ENCODE assay signal across 8 cellular contexts in genomic region chr1:220089650-220090556, GRCh38. TPM values are rescaled to one million over a fixed set of nuclear protein-coding genes. Genes with fewer than 3 reads are reported as not detected.
A peak's percentile ranks its signal among the peaks of the same experiment; 100 is the strongest.
DNase-seq lines count a peak whose midpoint lies in the region; ATAC-seq, FAIRE-seq and TF ChIP-seq lines count a peak whose summit lies in the region.

Gene BPNT1 (minus strand): TSS chr1:220089788. CDS start chr1:220079846, 9,942 bp downstream.

- H3K4me1 Mint-ChIP-seq in astrocyte (ENCODE audit: low read depth, unreplicated experiment): no peaks in the 10 kb centered on the region

- ATAC-seq in GM18505 (IDR thresholded peaks at IDR 0.05; ENCODE audit: unreplicated experiment): peak; percentile 56
- peak; percentile 53 for ATAC-seq in HG02973 (IDR thresholded peaks at IDR 0.05; ENCODE audit: unreplicated experiment)

- no peaks in the 10 kb centered on the region for H3K36me3 Mint-ChIP-seq in astrocyte (ENCODE audit: low read depth, unreplicated experiment)

- H3K27me3 Mint-ChIP-seq in astrocyte (ENCODE audit: low read depth, unreplicated experiment): no peaks in the 10 kb centered on the region

- H3K4me2 ChIP-seq in astrocyte (ENCODE audit: low read length): peak within 1 kb of the TSS; percentile 90

- H3K27ac Mint-ChIP-seq in astrocyte (ENCODE audit: unreplicated experiment): peak within 1 kb of the TSS; percentile 28

- peaks cover 5% of the 10 kb centered on the region for H3K4me1 ChIP-seq in astrocyte (ENCODE audit: insufficient read depth, low read length)

- H3K4me3 ChIP-seq in astrocyte (ENCODE audit: insufficient read depth, low read depth, low read length): peak within 1 kb of the TSS; percentile 94

- TF ChIP-seq CTCF in astrocyte (IDR thresholded peaks at IDR 0.05; ENCODE audit: insufficient read depth, low read depth, low read length): no peak

- no peaks in the 10 kb centered on the region for H4K20me1 ChIP-seq in astrocyte (ENCODE audit: insufficient read depth, low read length)

- H3K4me3 Mint-ChIP-seq in astrocyte (ENCODE audit: unreplicated experiment): peak within 1 kb of the TSS; percentile 94

- no peaks in the 10 kb centered on the region for H3K9me3 Mint-ChIP-seq in astrocyte (ENCODE audit: unreplicated experiment)

- TF ChIP-seq POLR2A in GM18505 (IDR thresholded peaks at IDR 0.05; ENCODE audit: borderline replicate concordance, extremely low read depth, insufficient read depth, insufficient read length): peak; percentile 92

- H3K9ac ChIP-seq in astrocyte (ENCODE audit: low read length): peak within 1 kb of the TSS; percentile 81

- H3K27ac ChIP-seq in astrocyte (ENCODE audit: low read depth, low read length): peak within 1 kb of the TSS; percentile 18

- DNase-seq in NCI-H2029 (lab: John Stamatoyannopoulos, UW) (peak; percentile 93), T-helper 22 cell (ENCODE audit: low read depth) (peak; percentile 92), astrocyte (ENCODE audit: low read depth) (peak; percentile 86), hepatic stellate cell (ENCODE audit: low spot score) (peak; percentile 91), renal cortical epithelial cell (ENCODE audit: low read depth) (peak; percentile 96), cortex of kidney (lab: John Stamatoyannopoulos, UW) (no peak)

- H3K79me2 ChIP-seq in astrocyte (ENCODE audit: insufficient read depth, low read length): peaks cover 22% of the 10 kb centered on the region

- FAIRE-seq in astrocyte (lab: Jason Lieb, UNC): peak; percentile 85

- no peaks in the 10 kb centered on the region for H3K27me3 ChIP-seq in astrocyte (ENCODE audit: insufficient read depth, low read length)

- H3K9me3 ChIP-seq in astrocyte (ENCODE audit: insufficient read depth, low read depth, low read length): no peaks in the 10 kb centered on the region

- no peaks in the 10 kb centered on the region for H3K36me3 ChIP-seq in astrocyte (ENCODE audit: insufficient read depth, low read length)

- peak within 1 kb of the TSS; percentile 82 for H2AFZ ChIP-seq in astrocyte (ENCODE audit: low read depth, low read length)

RNA-seq across cellular contexts. Expression of gene BPNT1, which starts in this region (rescaled TPM):
- 25.7 and 25.9 TPM in 2 replicates for total RNA-seq in astrocyte
- 54.5 and 62.9 TPM in 2 replicates for total RNA-seq in renal cortical epithelial cell
